ENCODE assay signal across 10 cellular contexts in genomic region chr13:97574926-97575325, GRCh38.
DNase-seq lines count a peak whose midpoint lies in the region; ATAC-seq and TF ChIP-seq lines count a peak whose summit lies in the region.
"Had no signal": no experiment of that assay in that cellular context is flagged by ENCODE, and none has a peak within 500 bp of the region (broad histone marks: within the 10 kb centered on the region; RNA-seq: fewer than 3 reads in every experiment).

No MANE protein-coding gene starts in this region.

- peak; percentile 68 for ATAC-seq in GM21390 (IDR thresholded peaks at IDR 0.05; ENCODE audit: unreplicated experiment)
- ATAC-seq in CD4-positive, alpha-beta T cell (ENCODE audit: poor library complexity), result no peak

- no peaks in the 10 kb centered on the region for H3K9me3 Mint-ChIP-seq in CD4-positive, alpha-beta T cell
- H3K9me3 Mint-ChIP-seq: central memory CD8-positive, alpha-beta T cell had no signal

- TF ChIP-seq EP300 in transverse colon (IDR thresholded peaks at IDR 0.05; ENCODE audit: low read depth), result no peak

- no peak overlapping the region for H3K4me3 ChIP-seq in BJ (ENCODE audit: low read depth, low read length)
- H3K4me3 ChIP-seq in fibroblast of the aortic adventitia (ENCODE audit: low read depth, low read length), result no peak overlapping the region
- H3K4me3 ChIP-seq in transverse colon, result no peak overlapping the region

- intact Hi-C loops in transverse colon (cut with DNase I; ENCODE audit: low total_unique reads), result no loop called here
- intact Hi-C loops in CD4-positive, alpha-beta T cell (cut with DNase I, micrococcal nuclease), result no loop called here

- H3K27ac Mint-ChIP-seq in CD4-positive, alpha-beta T cell, result no peak overlapping the region

- no peaks in the 10 kb centered on the region for H3K9me3 ChIP-seq in transverse colon
- H3K9me3 ChIP-seq in CD4-positive, alpha-beta T cell (ENCODE audit: control insufficient read depth, low read length), result no peaks in the 10 kb centered on the region

- in situ Hi-C loops in transverse colon (cut with MboI; ENCODE audit: low pct_ligation_motif_present in 1 of 4, low pct_unique_long_range_greater_than_20kb in 1 of 4, low sequenced_read_pairs in 3 of 4), result no loop called here

- H3K4me1 Mint-ChIP-seq in CD4-positive, alpha-beta T cell (ENCODE audit: low read depth), result no peaks in the 10 kb centered on the region
- H3K4me1 Mint-ChIP-seq: central memory CD8-positive, alpha-beta T cell had no signal

- H3K27me3 Mint-ChIP-seq in CD4-positive, alpha-beta T cell, result peaks cover 13% of the 10 kb centered on the region

- no peak overlapping the region for H3K27ac ChIP-seq in transverse colon
- H3K27ac ChIP-seq in CD4-positive, alpha-beta T cell (ENCODE audit: low read depth, low read length), result no peak overlapping the region
- H3K27ac ChIP-seq: HL-60 had no signal

- no peaks in the 10 kb centered on the region for H3K36me3 Mint-ChIP-seq in CD4-positive, alpha-beta T cell (ENCODE audit: low read depth)

- peak; percentile 53 for TF ChIP-seq CTCF in BJ (IDR thresholded peaks at IDR 0.05; ENCODE audit: insufficient read depth, low read depth, low read length)
- peak; percentile 62 for TF ChIP-seq CTCF in fibroblast of the aortic adventitia (IDR thresholded peaks at IDR 0.05; ENCODE audit: insufficient read depth, low read length)
- peak; percentile 20 to 39 (median 28) for TF ChIP-seq CTCF in transverse colon (IDR thresholded peaks at IDR 0.05)
- TF ChIP-seq CTCF in CD4-positive, alpha-beta T cell (IDR thresholded peaks at IDR 0.05), result no peak

- no peak for DNase-seq in BJ (ENCODE audit: low read depth)
- DNase-seq in NCI-H82 treated with DMSO at 0.1 percent for 48 hours (lab: John Stamatoyannopoulos, UW; ENCODE audit: unreplicated experiment), result peak; percentile 42
- DNase-seq in fibroblast of the aortic adventitia (ENCODE audit: low read depth), result peak; percentile 40
- peak; percentile 26 for DNase-seq in transverse colon
- DNase-seq in CD4-positive, alpha-beta T cell, result no peak
- no peak for DNase-seq in AML-193 (lab: John Stamatoyannopoulos, UW)
- no peak for DNase-seq in stimulated activated naive CD4-positive, alpha-beta T cell (lab: John Stamatoyannopoulos, UW)

- 70 to 76% methylated on average over 2 to 5 of the region's 5 CpGs for WGBS in transverse colon (ENCODE audit: low coverage in 1 of 2), 2 donors

- no peak for TF ChIP-seq POLR2A in transverse colon (IDR thresholded peaks at IDR 0.05)

- H3K4me3 Mint-ChIP-seq in CD4-positive, alpha-beta T cell, result no peak overlapping the region
- H3K4me3 Mint-ChIP-seq: central memory CD8-positive, alpha-beta T cell had no signal

- POLR2A ChIA-PET in BJ (lab: Charles Lee), result no interaction called here
- POLR2A ChIA-PET in CD4-positive, alpha-beta T cell (lab: Charles Lee), result no interaction called here

- CTCF ChIA-PET in BJ (lab: Yijun Ruan, JAX), result interaction anchor here (0.7 to 1.0 kb wide), 6 partner anchors 18 to 465 kb away, joined by 3 to 5 read pairs (median 4); partner anchors contain the start of gene RAP2A
- CTCF ChIA-PET in CD4-positive, alpha-beta T cell (lab: Charles Lee), result no interaction called here

- H3K27me3 ChIP-seq in BJ (ENCODE audit: control insufficient read depth, insufficient read depth, low read length) (no peaks in the 10 kb centered on the region), transverse colon (no peaks in the 10 kb centered on the region)
- no peaks in the 10 kb centered on the region for H3K27me3 ChIP-seq in CD4-positive, alpha-beta T cell (ENCODE audit: control insufficient read depth, insufficient read depth, low read length)

- no peaks in the 10 kb centered on the region for H3K4me1 ChIP-seq in transverse colon

- H3K36me3 ChIP-seq in BJ (ENCODE audit: control insufficient read depth, insufficient read depth, low read length) (no peaks in the 10 kb centered on the region), transverse colon (no peaks in the 10 kb centered on the region)

Comparison
In these comparisons a context has a peak if more than half of its experiments do, and no peak if none do; other contexts are left out.
1. DNase-seq: peak in NCI-H82 treated with DMSO at 0.1 percent for 48 hours (single experiment), fibroblast of the aortic adventitia (single experiment) and transverse colon (single experiment); none in BJ (single experiment), CD4-positive, alpha-beta T cell (0 of 10), AML-193 (0 of 2) and stimulated activated naive CD4-positive, alpha-beta T cell (0 of 6).